ENCODE assay signal across 8 cellular contexts in the genomic region with DNA sequence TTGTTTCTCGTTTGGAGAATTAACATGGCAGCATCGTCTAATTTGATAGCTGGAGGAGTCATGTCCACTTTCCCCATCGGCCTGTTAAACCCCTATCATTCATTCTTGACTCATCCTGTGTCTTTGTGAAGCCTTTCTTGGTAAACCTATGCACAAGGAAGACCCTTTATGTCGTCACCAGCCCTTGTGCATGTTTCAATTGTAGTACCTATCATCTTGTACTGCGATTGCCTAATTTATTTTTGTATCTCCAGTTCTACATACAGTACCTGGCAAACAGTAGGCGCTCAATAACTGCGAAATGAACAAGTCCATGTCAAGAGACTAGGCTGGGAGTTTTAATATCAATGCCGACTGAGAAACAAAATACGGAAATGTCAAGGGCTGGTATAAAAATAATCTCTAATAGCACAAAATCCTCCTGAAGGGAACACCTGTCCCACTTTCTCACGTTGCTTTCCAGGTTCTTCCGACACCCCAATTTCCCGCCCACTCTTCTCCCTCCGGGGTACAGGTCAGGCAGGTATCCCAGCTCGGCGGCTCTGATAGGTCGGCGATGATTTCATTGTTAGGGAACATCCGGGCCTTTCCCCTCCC. TPM values are rescaled to one million over a fixed set of nuclear protein-coding genes. Genes with fewer than 3 reads are reported as not detected.
DNase-seq lines count a peak whose midpoint lies in the region; ATAC-seq and TF ChIP-seq lines count a peak whose summit lies in the region.

No MANE protein-coding gene starts in this region.

- H3K27ac ChIP-seq in WERI-Rb-1: peak overlapping the region; percentile 98
- H3K27ac ChIP-seq in right cardiac atrium (ENCODE audit: low read length): peak overlapping the region; percentile 99

- DNase-seq in DMS 273 (lab: John Stamatoyannopoulos, UW; ENCODE audit: unreplicated experiment) (peak; percentile 42), DMS 273 treated with DMSO at 0.1 percent for 48 hours (lab: John Stamatoyannopoulos, UW) (no peak), WERI-Rb-1 (no peak), right cardiac atrium (no peak), head of caudate nucleus (no peak), GM19238 (ENCODE audit: insufficient read length, low spot score) (no peak)
- DNase-seq in stimulated activated effector memory CD8-positive, alpha-beta T cell treated with anti-CD3 and anti-CD28 coated beads, Interleukin-12 subunit alpha, Interleukin-12 subunit beta, amount 100 ng/mL, for 72 hours (ENCODE audit: low spot score in 2 of 2): no peak

- H3K36me3 Mint-ChIP-seq in stimulated activated effector memory CD8-positive, alpha-beta T cell treated with anti-CD3 and anti-CD28 coated beads, Interleukin-12 subunit alpha, Interleukin-12 subunit beta, amount 100 ng/mL, for 72 hours: peaks cover 29% of the 10 kb centered on the region

- H3K4me1 Mint-ChIP-seq in stimulated activated effector memory CD8-positive, alpha-beta T cell treated with anti-CD3 and anti-CD28 coated beads, Interleukin-12 subunit alpha, Interleukin-12 subunit beta, amount 100 ng/mL, for 72 hours: peaks cover 26% of the 10 kb centered on the region

- WGBS in right cardiac atrium: 31% methylated on average over 18 of the region's 18 CpGs

- H3K4me1 ChIP-seq in right cardiac atrium (ENCODE audit: control insufficient read depth, insufficient read depth, low read length): no peaks in the 10 kb centered on the region

- intact Hi-C loops in right cardiac atrium (cut with DNase I): no loop called here
- intact Hi-C loops in head of caudate nucleus (cut with DNase I): loop anchor here (5.0 to 10.0 kb wide), 2 partner anchors 77 to 80 kb away; no protein-coding TSS in a partner anchor

- H3K36me3 ChIP-seq in WERI-Rb-1: peaks cover 11% of the 10 kb centered on the region

- TF ChIP-seq CTCF in WERI-Rb-1 (IDR thresholded peaks at IDR 0.05; ENCODE audit: low read depth, low read length): no peak

- peak overlapping the region; percentile 79 for H3K4me3 Mint-ChIP-seq in stimulated activated effector memory CD8-positive, alpha-beta T cell treated with anti-CD3 and anti-CD28 coated beads, Interleukin-12 subunit alpha, Interleukin-12 subunit beta, amount 100 ng/mL, for 72 hours

- peak overlapping the region; percentile 99 for H3K27ac Mint-ChIP-seq in stimulated activated effector memory CD8-positive, alpha-beta T cell treated with anti-CD3 and anti-CD28 coated beads, Interleukin-12 subunit alpha, Interleukin-12 subunit beta, amount 100 ng/mL, for 72 hours

- H3K27me3 ChIP-seq in WERI-Rb-1 (ENCODE audit: insufficient read depth, low read depth, severe bottlenecking): no peaks in the 10 kb centered on the region
- no peaks in the 10 kb centered on the region for H3K27me3 ChIP-seq in right cardiac atrium (ENCODE audit: control insufficient read depth, insufficient read depth)

- H3K4me3 ChIP-seq in WERI-Rb-1 (ENCODE audit: low read depth, low read length) (peak overlapping the region; percentile 82), right cardiac atrium (ENCODE audit: low read length) (peak overlapping the region; percentile 60)

- ATAC-seq in right cardiac atrium: no peak
- ATAC-seq in stimulated activated effector memory CD8-positive, alpha-beta T cell treated with anti-CD3 and anti-CD28 coated beads, Interleukin-12 subunit alpha, Interleukin-12 subunit beta, amount 100 ng/mL, for 72 hours: no peak
- ATAC-seq in GM19395 (IDR thresholded peaks at IDR 0.05; ENCODE audit: unreplicated experiment): no peak

- peaks cover 10% of the 10 kb centered on the region for H3K9me3 ChIP-seq in WERI-Rb-1 (ENCODE audit: severe bottlenecking)
- H3K9me3 ChIP-seq in right cardiac atrium (ENCODE audit: control insufficient read depth, low read length): no peaks in the 10 kb centered on the region

- H3K9me3 Mint-ChIP-seq in stimulated activated effector memory CD8-positive, alpha-beta T cell treated with anti-CD3 and anti-CD28 coated beads, Interleukin-12 subunit alpha, Interleukin-12 subunit beta, amount 100 ng/mL, for 72 hours: no peaks in the 10 kb centered on the region

RNA-seq across cellular contexts. Expression of a gene that starts 1.3 kb away (rescaled TPM):
- 10 to 100 TPM; 42.3 to 57.7 (median 44.8) TPM for total RNA-seq in right cardiac atrium
- polyA plus RNA-seq in right cardiac atrium: 26.7 TPM
